9 cellular contexts compared by ENCODE assay signal in the genomic region with DNA sequence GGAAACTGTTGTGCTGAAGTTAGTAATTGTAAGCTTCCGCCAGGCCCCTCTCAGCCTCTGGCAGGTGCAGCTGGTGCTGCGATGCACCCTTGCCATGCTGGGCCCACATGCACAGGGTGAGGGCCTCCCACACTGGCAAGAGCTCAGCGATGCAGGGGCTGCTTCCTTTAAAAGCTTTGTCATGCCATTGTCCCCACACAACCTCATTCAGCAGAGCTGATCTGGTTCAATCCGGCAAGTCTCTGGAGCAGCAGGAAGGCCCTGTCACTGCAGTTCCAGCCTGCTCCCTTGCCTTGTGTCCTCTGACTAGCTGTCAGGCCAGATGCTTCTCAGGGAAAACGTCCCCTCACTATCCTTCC.
DNase-seq lines count a peak whose midpoint lies in the region; ATAC-seq and TF ChIP-seq lines count a peak whose summit lies in the region.
"Had no signal": no experiment of that assay in that cellular context is flagged by ENCODE, and none has a peak within 500 bp of the region (broad histone marks: within the 10 kb centered on the region; RNA-seq: fewer than 3 reads in every experiment).

No MANE protein-coding gene starts in this region.

- H3K36me3 ChIP-seq in left lung: peaks cover 0 to 37% of the 10 kb centered on the region in 2 donors

- peak; percentile 14 for ATAC-seq in left lung
- ATAC-seq in GM21360 (IDR thresholded peaks at IDR 0.05; ENCODE audit: unreplicated experiment): no peak
- no peak for ATAC-seq in HG03135 (IDR thresholded peaks at IDR 0.05; ENCODE audit: unreplicated experiment)

- H3K27ac ChIP-seq in angular gyrus (ENCODE audit: low read depth, low read length): peak overlapping the region; percentile 53
- peak overlapping the region in 1 of 2 donors; percentile 62 for H3K27ac ChIP-seq in left lung

- no peaks in the 10 kb centered on the region for H3K27me3 ChIP-seq in left lung

- TF ChIP-seq CTCF in left lung (IDR thresholded peaks at IDR 0.05): no peak

- intact Hi-C loops in left lung (cut with DNase I): no loop called here

- H3K4me3 ChIP-seq in left lung: no peak overlapping the region

- H3K4me1 ChIP-seq in left lung: peaks cover 0 to 3% of the 10 kb centered on the region in 2 donors

- peaks cover 0 to under 1% of the 10 kb centered on the region in 2 donors for H3K9me3 ChIP-seq in left lung

- DNase-seq in MV-4-11 (lab: John Stamatoyannopoulos, UW): peak; percentile 12
- DNase-seq in left lung: no peak
- DNase-seq in superior temporal gyrus (ENCODE audit: extremely low spot score): peak; percentile 39
- DNase-seq in activated CD4-positive, alpha-beta T cell treated with anti-CD3 and anti-CD28 coated beads for 4 hours: no peak
- no peak for DNase-seq in LoVo (ENCODE audit: low spot score)
- DNase-seq: NCI-H526 treated with DMSO at 0.1 percent for 48 hours had no signal

Comparison
In these comparisons a context has a peak if more than half of its experiments do, and no peak if none do; other contexts are left out.
1. DNase-seq: peak in MV-4-11 (single experiment) and superior temporal gyrus (single experiment); none in left lung (0 of 2), activated CD4-positive, alpha-beta T cell treated with anti-CD3 and anti-CD28 coated beads for 4 hours (0 of 2) and LoVo (single experiment).